ENCODE assay signal across 8 cellular contexts in genomic region chr18:59084286-59084779, GRCh38. TPM values are rescaled to one million over a fixed set of nuclear protein-coding genes. Genes with fewer than 3 reads are reported as not detected.
DNase-seq lines count a peak whose midpoint lies in the region; ATAC-seq and TF ChIP-seq lines count a peak whose summit lies in the region.

No MANE protein-coding gene starts in this region.

- peak; percentile 89 for TF ChIP-seq CTCF in chondrocyte (IDR thresholded peaks at IDR 0.05)

- peaks cover 11% of the 10 kb centered on the region for H3K27me3 Mint-ChIP-seq in chondrocyte (ENCODE audit: low read depth)

- DNase-seq in DMS79 (lab: John Stamatoyannopoulos, UW) (peak; percentile 43), NCI-H345 (lab: John Stamatoyannopoulos, UW) (peak; percentile 90), chondrocyte (ENCODE audit: low spot score) (no peak), left kidney (ENCODE audit: low read depth, low spot score) (peak; percentile 87)
- DNase-seq in activated CD4-positive, alpha-beta T cell treated with anti-CD3 and anti-CD28 coated beads for 1 hour: peak; percentile 44
- peak; percentile 52 to 67 for DNase-seq in stimulated activated CD4-positive, alpha-beta T cell treated with anti-CD3 and anti-CD28 coated beads, Interleukin-4, amount 100 ng/mL, for 4 hours

- H3K27ac Mint-ChIP-seq in chondrocyte (ENCODE audit: unreplicated experiment): no peak overlapping the region

- ATAC-seq in HG03064 (IDR thresholded peaks at IDR 0.05; ENCODE audit: low read depth, unreplicated experiment) (peak; percentile 61), HG02571 (IDR thresholded peaks at IDR 0.05; ENCODE audit: unreplicated experiment) (no peak)

- no peak overlapping the region for H3K4me3 Mint-ChIP-seq in chondrocyte (ENCODE audit: unreplicated experiment)

- peaks cover 8% of the 10 kb centered on the region for H3K4me1 Mint-ChIP-seq in chondrocyte (ENCODE audit: low read depth)

- H3K36me3 Mint-ChIP-seq in chondrocyte (ENCODE audit: low read depth): no peaks in the 10 kb centered on the region

- H3K9me3 Mint-ChIP-seq in chondrocyte (ENCODE audit: low read depth): no peaks in the 10 kb centered on the region

RNA-seq across cellular contexts. Expression of gene SEC11C, which starts 55.4 kb away (rescaled TPM):
- 27.6 to 51.1 TPM (median 32.8 TPM) in 3 replicates for total RNA-seq in chondrocyte
